Comparison of ENCODE assay signal across 29 cellular contexts in genomic region chr17:22695228-22695619, GRCh38.
DNase-seq lines count a peak whose midpoint lies in the region; ATAC-seq, FAIRE-seq and TF ChIP-seq lines count a peak whose summit lies in the region.
"Had no signal": no experiment of that assay in that cellular context is flagged by ENCODE, and none has a peak within 500 bp of the region (broad histone marks: within the 10 kb centered on the region; RNA-seq: fewer than 3 reads in every experiment).

No MANE protein-coding gene starts in this region.

- no peaks in the 10 kb centered on the region for H3K36me3 ChIP-seq in OCI-LY1 (ENCODE audit: insufficient read depth, low read length)
- H3K36me3 ChIP-seq in K562 (ENCODE audit: control insufficient read depth, insufficient read depth, low read length): no peaks in the 10 kb centered on the region
- H3K36me3 ChIP-seq: esophagus squamous epithelium, left ventricle myocardium inferior, right atrium auricular region had no signal

- H3K9me3 ChIP-seq in OCI-LY1 (ENCODE audit: low read length) (no peaks in the 10 kb centered on the region; the same call in 1 of the 2 replicates), K562 (replicated peaks; ENCODE audit: control insufficient read depth, insufficient read depth, low read depth, low read length) (no peaks in the 10 kb centered on the region)
- H3K9me3 ChIP-seq: body of pancreas had no signal

- no TSS peak for BruUV-seq in K562 (replicated peaks; lab: Mats Ljungman, UMichigan)

- H3K27me3 ChIP-seq in OCI-LY1 (ENCODE audit: insufficient read depth, low read length): no peaks in the 10 kb centered on the region
- no peaks in the 10 kb centered on the region for H3K27me3 ChIP-seq in K562 (ENCODE audit: control insufficient read depth in 2 of 2, insufficient read depth in 2 of 2, low read length in 2 of 2)
- H3K27me3 ChIP-seq: body of pancreas, esophagus squamous epithelium, foreskin keratinocyte, right atrium auricular region had no signal

- H3K4me3 ChIP-seq in OCI-LY1 (ENCODE audit: low read depth, low read length, poor library complexity, severe bottlenecking) (no peak overlapping the region), K562 (no peak overlapping the region)
- H3K4me3 ChIP-seq: A549, body of pancreas, esophagus squamous epithelium, GM23248, left ventricle myocardium inferior, right atrium auricular region had no signal

- no peaks in the 10 kb centered on the region for H3K4me1 ChIP-seq in OCI-LY1 (ENCODE audit: insufficient read depth, low read length, severe bottlenecking)
- H3K4me1 ChIP-seq in K562 (replicated peaks in 1 of 2; ENCODE audit: control insufficient read depth in 2 of 2, insufficient read depth in 2 of 2, low read length in 2 of 2): peaks cover 0 to 7% of the 10 kb centered on the region in 2 experiments; a peak in 1 of 5 replicates
- H3K4me1 ChIP-seq: A549, body of pancreas, esophagus squamous epithelium, foreskin keratinocyte, left ventricle myocardium inferior, parathyroid adenoma, right atrium auricular region had no signal

- POLR2A ChIA-PET in K562 (lab: Yijun Ruan, JAX): no interaction called here

- no peaks in the 10 kb centered on the region for H4K20me1 ChIP-seq in OCI-LY1 (ENCODE audit: insufficient read depth, low read length)
- H4K20me1 ChIP-seq in K562 (replicated peaks; ENCODE audit: control insufficient read depth, insufficient read depth, low read length): no peaks in the 10 kb centered on the region

- H3K79me2 ChIP-seq in OCI-LY1 (ENCODE audit: insufficient read depth, low read length) (no peaks in the 10 kb centered on the region), K562 (ENCODE audit: control insufficient read depth, insufficient read depth, low read length) (no peaks in the 10 kb centered on the region)
- H3K79me2 ChIP-seq: parathyroid adenoma had no signal

- TF ChIP-seq POLR2A in K562 (conservative IDR thresholded peaks at IDR 0.05): no peak

- TF ChIP-seq CTCF in OCI-LY1 (IDR thresholded peaks at IDR 0.05; ENCODE audit: low read length): peak; percentile 50
- TF ChIP-seq CTCF in K562 (IDR thresholded peaks at IDR 0.05 in 2 of 3, conservative IDR thresholded peaks at IDR 0.05 in 1 of 3; ENCODE audit: insufficient read depth in 2 of 3, low read depth in 1 of 3, low read length in 3 of 3): peak in 1 of 3 experiments; percentile 19; a peak in 1 of 6 replicates

- peak; percentile 72 for ATAC-seq in K562
- no peak for ATAC-seq in HG02623 (IDR thresholded peaks at IDR 0.05; ENCODE audit: unreplicated experiment)
- ATAC-seq: activated CD4-positive, CD25-positive, alpha-beta regulatory T cell treated with anti-CD3 and anti-CD28 coated beads, Interleukin-2, amount 50 U/mL, for 24 hours; body of pancreas; foreskin keratinocyte; stimulated activated naive CD8-positive, alpha-beta T cell treated with anti-CD3 and anti-CD28 coated beads, Interleukin-15, Interleukin-2, amounts not matched to agents 100 U/mL and 50 U/mL, for 24 hours had no signal

- intact Hi-C loops in K562 (cut with micrococcal nuclease): no loop called here

- no peaks in the 10 kb centered on the region for H3K9me1 ChIP-seq in K562 (ENCODE audit: control insufficient read depth, insufficient read depth, low read length)

- WGBS in K562 (ENCODE audit: insufficient coverage, low coverage, missing lambda C conversion rate): 13% methylated on average over 13 of the region's 13 CpGs

- H3K4me2 ChIP-seq in OCI-LY1 (ENCODE audit: low read length): no peak overlapping the region
- H3K4me2 ChIP-seq in K562 (ENCODE audit: insufficient read depth, low read length): no peak overlapping the region
- H3K4me2 ChIP-seq: A549 had no signal

- CTCF ChIA-PET in K562 (lab: Yijun Ruan, JAX; ENCODE audit: low intra/inter-chr PET ratio): no interaction called here

- no peaks in the 10 kb centered on the region for H3K9me2 ChIP-seq in OCI-LY1 (ENCODE audit: low read depth, low read length)

- in situ Hi-C loops in K562 (cut with MboI): no loop called here

- no peak for TF ChIP-seq RAD21 in K562 (CRISPR knock-in tag; conservative IDR thresholded peaks at IDR 0.05 in 1 of 2, IDR thresholded peaks at IDR 0.05 in 1 of 2)

- FAIRE-seq in K562 (lab: Jason Lieb, UNC) (no peak), urothelium cell line (lab: Jason Lieb, UNC) (no peak)
- FAIRE-seq: D721Med, keratinocyte, TTC549 had no signal

- no peak overlapping the region for H2AFZ ChIP-seq in OCI-LY1 (ENCODE audit: low read length)
- no peak overlapping the region for H2AFZ ChIP-seq in K562 (ENCODE audit: low read depth, low read length)
- H2AFZ ChIP-seq: GM23248, parathyroid adenoma had no signal

- H3K9ac ChIP-seq in OCI-LY1 (ENCODE audit: low read length) (no peak overlapping the region), K562 (ENCODE audit: insufficient read depth in 1 of 2, low read depth in 2 of 2, low read length in 2 of 2) (no peak overlapping the region)
- H3K9ac ChIP-seq: GM23248, parathyroid adenoma had no signal

- H3F3A ChIP-seq in OCI-LY1 (ENCODE audit: insufficient read depth, low read length): no peaks in the 10 kb centered on the region

- DNase-seq in NCI-H1694 (lab: John Stamatoyannopoulos, UW): peak; percentile 1
- no peak for DNase-seq in NCI-H1694 treated with DMSO at 0.1 percent for 48 hours (lab: John Stamatoyannopoulos, UW)
- DNase-seq in K562 (ENCODE audit: extremely low read depth in 1 of 4, low spot score in 3 of 4): peak in 3 of 4 experiments; percentile 6 to 14 (median 12)
- DNase-seq in urothelium cell line (ENCODE audit: low spot score): peak; percentile 40
- no peak for DNase-seq in NCI-H2029 treated with DMSO at 0.1 percent for 48 hours (lab: John Stamatoyannopoulos, UW)
- no peak for DNase-seq in activated CD8-positive, alpha-beta memory T cell treated with anti-CD3 and anti-CD28 coated beads for 24 hours
- DNase-seq: activated CD4-positive, alpha-beta T cell treated with anti-CD3 and anti-CD28 coated beads, Interleukin-2, amount 50 U/mL, for 48 hours; activated naive CD4-positive, alpha-beta T cell; body of pancreas; CD4-positive, alpha-beta T cell; esophagus squamous epithelium; foreskin keratinocyte; GM23248; head of caudate nucleus; left ventricle myocardium inferior; NCI-H1105; NCI-H2227 treated with DMSO at 0.1 percent for 48 hours; stimulated activated CD4-positive, alpha-beta T cell treated with anti-CD3 and anti-CD28 coated beads, Interleukin-1b, Interleukin-23, amount 100 ng/mL, for 48 hours; stimulated activated naive CD8-positive, alpha-beta T cell treated with anti-CD3 and anti-CD28 coated beads, Interleukin-15, Interleukin-2, amounts not matched to agents 100 U/mL and 50 U/mL, for 24 hours had no signal

- TF ChIP-seq EP300 in K562 (IDR thresholded peaks at IDR 0.05; ENCODE audit: low read length): no peak

- H3K27ac ChIP-seq in OCI-LY1 (ENCODE audit: low read depth, low read length, poor library complexity, severe bottlenecking) (no peak overlapping the region), K562 (ENCODE audit: extremely low read depth, low read depth, low read length) (no peak overlapping the region)
- H3K27ac ChIP-seq: A549, body of pancreas, esophagus squamous epithelium, foreskin keratinocyte, GM23248, left ventricle myocardium inferior, parathyroid adenoma, right atrium auricular region, RWPE1 had no signal

TF ChIP-seq in K562, 482 proteins besides CTCF, POLR2A, EP300 and RAD21 (continues in another document):
- TF ChIP-seq HNRNPK (IDR thresholded peaks at IDR 0.05; ENCODE audit: low read depth, low read length, poor library complexity, severe bottlenecking) (no peak), MEF2D (tag; conservative IDR thresholded peaks at IDR 0.05; ENCODE audit: low read depth) (no peak), FOSL1 (tag; conservative IDR thresholded peaks at IDR 0.05) (no peak), FOXM1 (IDR thresholded peaks at IDR 0.05; ENCODE audit: low read depth) (no peak), FOXM1 (CRISPR knock-in tag; IDR thresholded peaks at IDR 0.05; ENCODE audit: low read depth) (no peak), CHD1 (IDR thresholded peaks at IDR 0.05; ENCODE audit: low read length) (no peak), CHD2 (IDR thresholded peaks at IDR 0.05; ENCODE audit: low read depth, low read length) (no peak), GTF2A2 (tag; IDR thresholded peaks at IDR 0.05) (no peak), ZNF586 (CRISPR knock-in tag; conservative IDR thresholded peaks at IDR 0.05) (no peak), TFAP4 (CRISPR knock-in tag; IDR thresholded peaks at IDR 0.05; ENCODE audit: borderline replicate concordance) (no peak), TSHZ1 (CRISPR knock-in tag; IDR thresholded peaks at IDR 0.05) (no peak), HMGN3 (IDR thresholded peaks at IDR 0.05; ENCODE audit: borderline replicate concordance, extremely low read depth, insufficient read length, low read depth, low read length) (no peak)

Comparison
In these comparisons a context has a peak if more than half of its experiments do, and no peak if none do; other contexts are left out.
1. DNase-seq: peak in NCI-H1694 (single experiment), K562 (3 of 4) and urothelium cell line (single experiment); none in NCI-H1694 treated with DMSO at 0.1 percent for 48 hours (single experiment), NCI-H2029 treated with DMSO at 0.1 percent for 48 hours (single experiment) and activated CD8-positive, alpha-beta memory T cell treated with anti-CD3 and anti-CD28 coated beads for 24 hours (single experiment).